8 cellular contexts compared by ENCODE assay signal in the genomic region with DNA sequence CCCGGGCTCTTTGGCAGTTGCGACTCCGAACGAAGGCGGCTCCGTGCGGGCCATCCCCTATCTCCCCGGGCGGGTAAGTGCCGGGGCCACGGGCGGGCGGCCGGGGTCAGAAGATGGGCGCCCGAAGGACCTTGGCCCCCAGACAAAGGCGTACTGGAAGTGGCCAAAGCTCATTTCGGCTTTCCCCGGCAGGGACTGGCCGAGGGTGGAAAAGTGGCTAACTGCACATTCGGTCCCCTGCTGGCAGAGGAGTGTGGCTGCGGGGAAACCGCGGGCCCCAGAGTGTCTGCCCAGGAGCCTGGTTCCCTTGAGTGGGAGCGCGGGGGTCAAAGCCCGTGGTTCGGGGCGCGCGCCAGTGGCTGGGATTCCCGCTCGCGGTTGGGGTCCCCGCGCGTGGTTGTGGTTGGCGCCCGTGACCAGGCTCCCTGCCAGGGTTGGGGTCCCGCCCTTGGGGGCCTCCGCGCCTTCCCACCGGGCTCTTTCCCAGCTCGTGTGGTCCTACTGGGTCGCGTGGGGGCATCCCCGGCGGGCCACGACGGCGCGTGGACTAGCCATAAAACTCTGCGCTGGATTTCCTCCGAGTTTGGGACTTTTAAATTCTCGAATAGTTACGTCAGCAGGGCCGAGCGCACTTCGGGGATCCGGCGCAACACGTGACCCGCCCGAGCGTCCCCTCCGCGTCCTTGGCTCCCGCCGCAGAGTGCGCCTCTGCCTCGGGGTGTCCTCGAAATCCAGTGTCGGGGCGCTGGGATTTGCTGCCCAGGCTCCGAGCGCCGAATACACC.
DNase-seq lines count a peak whose midpoint lies in the region; ATAC-seq and TF ChIP-seq lines count a peak whose summit lies in the region.

No MANE protein-coding gene starts in this region.

- TF ChIP-seq CTCF in thoracic aorta (IDR thresholded peaks at IDR 0.05) = peak; percentile 69

- H3K9me3 ChIP-seq in thoracic aorta = no peaks in the 10 kb centered on the region

- no peaks in the 10 kb centered on the region for H3K27me3 ChIP-seq in thoracic aorta (replicated peaks; ENCODE audit: insufficient read depth)

- no peaks in the 10 kb centered on the region for H3K36me3 ChIP-seq in thoracic aorta

- ATAC-seq in left lobe of liver (peak; percentile 71), thoracic aorta (ENCODE audit: insufficient number of reproducible peaks, low FRiP score, low read depth) (peak; percentile 71), GM21367 (IDR thresholded peaks at IDR 0.05; ENCODE audit: unreplicated experiment) (no peak)

- H3K4me3 ChIP-seq in thoracic aorta = peak overlapping the region; percentile 91

- peaks cover 5 to 39% of the 10 kb centered on the region in 2 donors for H3K4me1 ChIP-seq in thoracic aorta (ENCODE audit: control insufficient read depth in 1 of 2, low read depth in 2 of 2)

- H3K27ac ChIP-seq in thoracic aorta = peak overlapping the region; percentile 99

- peak; percentile 90 for DNase-seq in AG08396 (ENCODE audit: low spot score)
- DNase-seq in GM19238 (ENCODE audit: insufficient read length, low spot score) = peak; percentile 46
- DNase-seq in NOMO-1 (lab: John Stamatoyannopoulos, UW; ENCODE audit: unreplicated experiment in 2 of 2) = peak; percentile 49 to 67
- peak; percentile 61 for DNase-seq in dedifferentiated amniotic fluid mesenchymal stem cell (ENCODE audit: extremely low spot score)
- peak; percentile 80 for DNase-seq in left lobe of liver (ENCODE audit: low spot score)
- DNase-seq in thoracic aorta (ENCODE audit: low spot score) = no peak
- no peak for DNase-seq in cortex of kidney (lab: John Stamatoyannopoulos, UW)

Comparison
In these comparisons a context has a peak if more than half of its experiments do, and no peak if none do; other contexts are left out.
1. DNase-seq: peak in AG08396 (single experiment), GM19238 (single experiment), NOMO-1 (2 of 2), dedifferentiated amniotic fluid mesenchymal stem cell (single experiment) and left lobe of liver (single experiment); none in thoracic aorta (single experiment) and cortex of kidney (single experiment).